ENCODE assay signal across 1 cellular context in genomic region chr19:42132030-42132628, GRCh38.
TF ChIP-seq lines count a peak whose summit lies in the region.

Gene POU2F2, minus strand, starts transcription at chr19:42132446. Its CDS starts 35 bp downstream, at chr19:42132411.

TF ChIP-seq in GM23338, 12 proteins besides CTCF, POLR2A, EP300 and RAD21 (continued from another document):
- TF ChIP-seq ETS1 (IDR thresholded peaks at IDR 0.05) (no peak), NANOG (IDR thresholded peaks at IDR 0.05; ENCODE audit: borderline replicate concordance) (no peak), REST (IDR thresholded peaks at IDR 0.05; ENCODE audit: unreplicated experiment) (no peak)
